In genomic region chr12:23954332-23954731, GRCh38 we compare ENCODE assay signal across 14 cellular contexts.
"Had no signal": no experiment of that assay in that cellular context is flagged by ENCODE, and none has a peak within 500 bp of the region (broad histone marks: within the 10 kb centered on the region; RNA-seq: fewer than 3 reads in every experiment).

No MANE protein-coding gene starts in this region.

- H3K4me1 ChIP-seq: breast epithelium, pancreas, thyroid gland had no signal

- H3K9ac ChIP-seq: neural progenitor cell had no signal

- H3K4me2 ChIP-seq: hepatocyte, neural progenitor cell had no signal

- H3K4me3 ChIP-seq: breast epithelium, esophagus muscularis mucosa, hepatocyte, neural progenitor cell, pancreas, thyroid gland had no signal

- H3K79me2 ChIP-seq: hepatocyte had no signal

- H3K36me3 ChIP-seq: breast epithelium, esophagus muscularis mucosa, neural progenitor cell, pancreas, thyroid gland had no signal

- H3K27ac ChIP-seq: breast epithelium, esophagus muscularis mucosa, hepatocyte, neural progenitor cell, pancreas, thyroid gland had no signal

- H2AFZ ChIP-seq: hepatocyte, neural progenitor cell had no signal

- DNase-seq: activated CD4-positive, alpha-beta memory T cell treated with anti-CD3 and anti-CD28 coated beads for 36 hours; activated effector memory CD4-positive, alpha-beta T cell treated with anti-CD3 and anti-CD28 coated beads, Interleukin-2, amount 50 U/mL, for 16 hours; activated T-cell treated with anti-CD3 and anti-CD28 coated beads, Interleukin-2, amount 50 U/mL, for 4 hours; amygdala; kidney glomerular epithelial cell; pancreas; retina; T-helper 9 cell; thyroid gland had no signal

- H3K9me3 ChIP-seq: breast epithelium, esophagus muscularis mucosa, pancreas, thyroid gland had no signal

- H3K27me3 ChIP-seq: breast epithelium, hepatocyte, neural progenitor cell, pancreas, thyroid gland had no signal

- ATAC-seq: activated naive CD4-positive, alpha-beta T cell treated with anti-CD3 and anti-CD28 coated beads, Interleukin-2, amount 50 U/mL, for 72 hours; activated T-cell treated with anti-CD3 and anti-CD28 coated beads, Interleukin-2, amount 50 U/mL, for 4 hours; pancreas had no signal
